In genomic region chr14:95496690-95497241, GRCh38 we compare ENCODE assay signal across 9 cellular contexts. TPM values are rescaled to one million over a fixed set of nuclear protein-coding genes. Genes with fewer than 3 reads are reported as not detected.
DNase-seq lines count a peak whose midpoint lies in the region; ATAC-seq and TF ChIP-seq lines count a peak whose summit lies in the region.
"Had no signal": no experiment of that assay in that cellular context is flagged by ENCODE, and none has a peak within 500 bp of the region (broad histone marks: within the 10 kb centered on the region; RNA-seq: fewer than 3 reads in every experiment).

No MANE protein-coding gene starts in this region.

- H3K4me1 ChIP-seq in DOHH2 (ENCODE audit: control insufficient read depth, low read length): peaks cover 40% of the 10 kb centered on the region
- peaks cover 53% of the 10 kb centered on the region for H3K4me1 ChIP-seq in OCI-LY3 (ENCODE audit: low read length)
- H3K4me1 ChIP-seq in ovary (ENCODE audit: insufficient read depth): peaks cover 8% of the 10 kb centered on the region

- H3K4me2 ChIP-seq in DOHH2 (ENCODE audit: low read length) (peak overlapping the region; percentile 54), OCI-LY3 (ENCODE audit: low read length) (peak overlapping the region; percentile 73)

- TF ChIP-seq CTCF in DOHH2 (IDR thresholded peaks at IDR 0.05; ENCODE audit: low read depth, low read length, poor library complexity, severe bottlenecking) (no peak), OCI-LY3 (IDR thresholded peaks at IDR 0.05; ENCODE audit: low read depth, low read length) (no peak), fibroblast of mammary gland (conservative IDR thresholded peaks at IDR 0.05; ENCODE audit: control insufficient read depth, insufficient read depth, low read depth, low read length) (no peak), ovary (IDR thresholded peaks at IDR 0.05) (no peak)

- no peak overlapping the region for H2AFZ ChIP-seq in OCI-LY3 (ENCODE audit: low read depth, low read length)

- H3K9me2 ChIP-seq in DOHH2 (replicated peaks; ENCODE audit: control insufficient read depth, low read length): no peaks in the 10 kb centered on the region

- peak overlapping the region; percentile 55; the same call in 1 of the 2 replicates for H3K9ac ChIP-seq in OCI-LY3 (ENCODE audit: low read length)

- peak overlapping the region; percentile 11; the same call in 1 of the 2 replicates for H3K4me3 ChIP-seq in DOHH2 (ENCODE audit: low read length)
- H3K4me3 ChIP-seq in OCI-LY3 (ENCODE audit: low read length): peak overlapping the region; percentile 55; the same call in 1 of the 2 replicates
- no peak overlapping the region for H3K4me3 ChIP-seq in fibroblast of mammary gland (ENCODE audit: control insufficient read depth, low read depth, low read length)
- H3K4me3 ChIP-seq in ovary: no peak overlapping the region
- H3K4me3 ChIP-seq: SK-N-MC had no signal

- peaks cover 4% of the 10 kb centered on the region; the same call in 1 of the 2 replicates for H3F3A ChIP-seq in DOHH2 (ENCODE audit: control insufficient read depth, insufficient read depth)

- intact Hi-C loops in ovary (cut with DNase I): no loop called here

- H3K27me3 ChIP-seq in DOHH2 (ENCODE audit: control insufficient read depth, low read length) (peaks cover 3% of the 10 kb centered on the region; the same call in 1 of the 2 replicates), OCI-LY3 (ENCODE audit: low read depth, low read length) (no peaks in the 10 kb centered on the region), ovary (no peaks in the 10 kb centered on the region)

- no peak for TF ChIP-seq EP300 in ovary (IDR thresholded peaks at IDR 0.05)

- TF ChIP-seq POLR2A in ovary (IDR thresholded peaks at IDR 0.05): no peak

- H4K20me1 ChIP-seq in DOHH2 (ENCODE audit: control insufficient read depth, insufficient read depth, low read depth, low read length) (no peaks in the 10 kb centered on the region), OCI-LY3 (ENCODE audit: insufficient read depth, low read length) (0 out of 2 replicates have a peak, but pooled peaks cover 10% of the 10 kb centered on the region)

- H3K9me3 ChIP-seq in DOHH2 (ENCODE audit: control insufficient read depth, insufficient read depth, low read length) (no peaks in the 10 kb centered on the region), OCI-LY3 (ENCODE audit: insufficient read depth, low read length) (no peaks in the 10 kb centered on the region), ovary (no peaks in the 10 kb centered on the region)

- ATAC-seq in HG02763 (IDR thresholded peaks at IDR 0.05; ENCODE audit: unreplicated experiment) (no peak), HG03108 (IDR thresholded peaks at IDR 0.05; ENCODE audit: unreplicated experiment) (no peak)

- WGBS in ovary, 3 donors: 1 to 7% (median 2%) methylated on average over 4 of the region's 4 CpGs

- peak overlapping the region; percentile 29; the same call in 1 of the 2 replicates for H3K27ac ChIP-seq in DOHH2 (ENCODE audit: low read depth, low read length)
- H3K27ac ChIP-seq in OCI-LY3 (ENCODE audit: low read length): peak overlapping the region; percentile 87; the same call in 1 of the 2 replicates
- peak overlapping the region; percentile 39 to 50 for H3K27ac ChIP-seq in ovary
- H3K27ac ChIP-seq: SK-N-MC had no signal

- DNase-seq in fibroblast of mammary gland (ENCODE audit: low read depth): peak; percentile 77
- DNase-seq in ovary: peak; percentile 67 to 81 (median 72)
- no peak for DNase-seq in NCI-H1417 (lab: John Stamatoyannopoulos, UW)
- no peak for DNase-seq in NCI-H510A (lab: John Stamatoyannopoulos, UW)

- H3K36me3 ChIP-seq in DOHH2 (ENCODE audit: control insufficient read depth, low read length) (no peaks in the 10 kb centered on the region), OCI-LY3 (replicated peaks; ENCODE audit: low read depth, low read length) (peaks cover 14% of the 10 kb centered on the region), ovary (no peaks in the 10 kb centered on the region)

- H3K79me2 ChIP-seq in DOHH2 (ENCODE audit: control insufficient read depth, low read length) (no peaks in the 10 kb centered on the region), OCI-LY3 (ENCODE audit: low read length) (peaks cover 85% of the 10 kb centered on the region)

RNA-seq across cellular contexts. Expression of gene SYNE3, which starts 19.7 kb away (rescaled TPM):
- total RNA-seq in ovary: 10 to 100 TPM in 5 of 7 donors, 1 to 10 TPM in 2; 6.4 to 26.0 (median 14.9) TPM
- polyA plus RNA-seq in ovary: 1 to 10 TPM; 3.7 to 5.1 TPM

RNA-seq across cellular contexts. Expression of gene GLRX5, which starts 38.1 kb away (rescaled TPM):
- 10 to 100 TPM; 38.0 to 49.2 (median 41.7) TPM for total RNA-seq in ovary
- polyA plus RNA-seq in ovary: 100 to 1,000 TPM in 1 of 2 donors, 10 to 100 TPM in 1; 52.6 to 105 TPM

Comparison
In these comparisons a context has a peak if more than half of its experiments do, and no peak if none do; other contexts are left out.
1. H3K27ac ChIP-seq: peak in every context shown above with its lines; median percentile 87 in OCI-LY3; 44 in ovary; 29 in DOHH2.
2. H3K4me3 ChIP-seq: peak in DOHH2 (single experiment) and OCI-LY3 (single experiment); none in fibroblast of mammary gland (single experiment) and ovary (single experiment).
3. DNase-seq: peak in fibroblast of mammary gland (single experiment) and ovary (5 of 5); none in NCI-H1417 (0 of 3) and NCI-H510A (single experiment).